Comparison of ENCODE assay signal across 18 cellular contexts in genomic region chr18:26863921-26864497, GRCh38. TPM values are rescaled to one million over a fixed set of nuclear protein-coding genes. Genes with fewer than 3 reads are reported as not detected.
DNase-seq lines count a peak whose midpoint lies in the region; ATAC-seq and TF ChIP-seq lines count a peak whose summit lies in the region.
"Had no signal": no experiment of that assay in that cellular context is flagged by ENCODE, and none has a peak within 500 bp of the region (broad histone marks: within the 10 kb centered on the region; RNA-seq: fewer than 3 reads in every experiment).

No MANE protein-coding gene starts in this region.

- no peaks in the 10 kb centered on the region for H3K27me3 ChIP-seq in BLaER1
- H3K27me3 ChIP-seq in GM23338 (ENCODE audit: insufficient read depth): peaks cover 12% of the 10 kb centered on the region; the same call in 1 of the 2 replicates

- no peak overlapping the region for H3K27ac ChIP-seq in BLaER1
- H3K27ac ChIP-seq in GM23338 (ENCODE audit: low read depth): no peak overlapping the region

- H3F3A ChIP-seq in GM23338 (replicated peaks; ENCODE audit: low read depth): no peaks in the 10 kb centered on the region; the same call in 1 of the 2 replicates

- no peaks in the 10 kb centered on the region; the same call in 1 of the 2 replicates for H3K9me2 ChIP-seq in GM23338 (ENCODE audit: insufficient read depth)

- no peak overlapping the region for H3K27ac Mint-ChIP-seq in GM23338
- H3K27ac Mint-ChIP-seq in brain: peak overlapping the region in 4 of 5 experiments; percentile 66 to 99 (median 83)
- no peak overlapping the region for H3K27ac Mint-ChIP-seq in neural crest cell (ENCODE audit: unreplicated experiment)
- H3K27ac Mint-ChIP-seq in stimulated activated naive CD8-positive, alpha-beta T cell treated with anti-CD3 and anti-CD28 coated beads, Interleukin-15, amount 100 ng/mL, for 72 hours: peak overlapping the region in 1 of 2 donors; percentile 65
- H3K27ac Mint-ChIP-seq: activated naive CD8-positive, alpha-beta T cell; HFFc6; stimulated activated naive B cell treated with anti-CD40 and anti-IgM and Interleukin-4, amounts not matched to agents 10 μg/mL and 1 μg/mL and 100 μg/mL, for 72 hours had no signal

- H3K36me3 ChIP-seq in BLaER1 (no peaks in the 10 kb centered on the region), GM23338 (ENCODE audit: insufficient read depth) (no peaks in the 10 kb centered on the region)

- H3K4me2 ChIP-seq in BLaER1: peak overlapping the region; percentile 17
- peak overlapping the region; percentile 86 for H3K4me2 ChIP-seq in GM23338

- no peaks in the 10 kb centered on the region for H3K79me2 ChIP-seq in GM23338 (replicated peaks; ENCODE audit: insufficient read depth)

- H3K36me3 Mint-ChIP-seq in GM23338 (ENCODE audit: low read depth): no peaks in the 10 kb centered on the region
- no peaks in the 10 kb centered on the region for H3K36me3 Mint-ChIP-seq in brain
- H3K36me3 Mint-ChIP-seq in neural crest cell (ENCODE audit: low read depth): no peaks in the 10 kb centered on the region
- H3K36me3 Mint-ChIP-seq: activated naive CD8-positive, alpha-beta T cell; stimulated activated naive B cell treated with anti-CD40 and anti-IgM and Interleukin-4, amounts not matched to agents 10 μg/mL and 1 μg/mL and 100 μg/mL, for 72 hours had no signal

- peaks cover 5% of the 10 kb centered on the region for H3K27me3 Mint-ChIP-seq in GM23338 (ENCODE audit: insufficient read depth, low read depth, poor library complexity)
- peaks cover 8% of the 10 kb centered on the region for H3K27me3 Mint-ChIP-seq in brain
- peaks cover 67% of the 10 kb centered on the region for H3K27me3 Mint-ChIP-seq in neural crest cell (ENCODE audit: low read depth)
- peaks cover 49% of the 10 kb centered on the region for H3K27me3 Mint-ChIP-seq in stimulated activated naive CD8-positive, alpha-beta T cell treated with anti-CD3 and anti-CD28 coated beads, Interleukin-15, amount 100 ng/mL, for 72 hours

- ATAC-seq in GM23338 (peak; percentile 17), GM21723 (IDR thresholded peaks at IDR 0.05; ENCODE audit: unreplicated experiment) (no peak)
- ATAC-seq in stimulated activated naive CD8-positive, alpha-beta T cell treated with anti-CD3 and anti-CD28 coated beads, Interleukin-15, amount 100 ng/mL, for 72 hours: no peak

- peak overlapping the region; percentile 97 for H2AFZ ChIP-seq in GM23338

- no peak overlapping the region for H3K9ac ChIP-seq in BLaER1

- H4K20me1 ChIP-seq in BLaER1: no peaks in the 10 kb centered on the region
- H4K20me1 ChIP-seq in GM23338 (replicated peaks; ENCODE audit: insufficient read depth): no peaks in the 10 kb centered on the region

- H3K4me1 Mint-ChIP-seq in GM23338: peaks cover 39% of the 10 kb centered on the region
- peaks cover 60% of the 10 kb centered on the region for H3K4me1 Mint-ChIP-seq in brain
- H3K4me1 Mint-ChIP-seq in neural crest cell: peaks cover 4% of the 10 kb centered on the region
- no peaks in the 10 kb centered on the region for H3K4me1 Mint-ChIP-seq in stimulated activated naive CD8-positive, alpha-beta T cell treated with anti-CD3 and anti-CD28 coated beads, Interleukin-15, amount 100 ng/mL, for 72 hours

- H3K4me3 Mint-ChIP-seq in GM23338: peak overlapping the region; percentile 76
- peak overlapping the region; percentile 59 to 94 (median 80) for H3K4me3 Mint-ChIP-seq in brain
- H3K4me3 Mint-ChIP-seq in neural crest cell: peak overlapping the region; percentile 57
- no peak overlapping the region for H3K4me3 Mint-ChIP-seq in stimulated activated naive CD8-positive, alpha-beta T cell treated with anti-CD3 and anti-CD28 coated beads, Interleukin-15, amount 100 ng/mL, for 72 hours
- H3K4me3 Mint-ChIP-seq: activated naive CD8-positive, alpha-beta T cell; HFFc6; stimulated activated naive B cell treated with anti-CD40 and anti-IgM and Interleukin-4, amounts not matched to agents 10 μg/mL and 1 μg/mL and 100 μg/mL, for 72 hours had no signal

- peak; percentile 24 for DNase-seq in GM23338 (ENCODE audit: low spot score)
- no peak for DNase-seq in neural crest cell (ENCODE audit: low read depth, low spot score)
- DNase-seq in stimulated activated naive CD8-positive, alpha-beta T cell treated with anti-CD3 and anti-CD28 coated beads, Interleukin-15, amount 100 ng/mL, for 72 hours: no peak
- DNase-seq in NCI-H2107 treated with DMSO at 0.1 percent for 48 hours (lab: John Stamatoyannopoulos, UW; ENCODE audit: unreplicated experiment): no peak
- no peak for DNase-seq in activated CD4-positive, alpha-beta T cell treated with anti-CD3 and anti-CD28 coated beads for 48 hours
- DNase-seq: cerebellar nuclear complex; HFFc6; NCI-H1048; NCI-H446 treated with DMSO at 0.1 percent for 48 hours; SHP77 treated with DMSO at 0.1 percent for 48 hours; stimulated activated CD4-positive, alpha-beta T cell treated with anti-CD3 and anti-CD28 coated beads, Interleukin-4, amount 100 ng/mL, for 4 hours; stimulated activated naive B cell treated with anti-CD40 and anti-IgM and Interleukin-4, amounts not matched to agents 10 μg/mL and 1 μg/mL and 100 μg/mL, for 72 hours had no signal

- 0 out of 2 replicates have a peak, but pooled peaks cover 5% of the 10 kb centered on the region for H3K9me3 ChIP-seq in BLaER1

- TF ChIP-seq CTCF in GM23338 (conservative IDR thresholded peaks at IDR 0.05; ENCODE audit: low read depth in 2 of 2) (no peak), brain (conservative IDR thresholded peaks at IDR 0.05) (no peak), neural crest cell (conservative IDR thresholded peaks at IDR 0.05) (no peak)

- H3K4me1 ChIP-seq in BLaER1 (0 out of 2 replicates have a peak, but pooled peaks cover 8% of the 10 kb centered on the region), GM23338 (ENCODE audit: insufficient read depth) (peaks cover 30% of the 10 kb centered on the region)

- H3K9me3 Mint-ChIP-seq in GM23338: no peaks in the 10 kb centered on the region
- H3K9me3 Mint-ChIP-seq in brain: no peaks in the 10 kb centered on the region
- no peaks in the 10 kb centered on the region for H3K9me3 Mint-ChIP-seq in neural crest cell
- peaks cover 0 to 10% of the 10 kb centered on the region in 2 donors for H3K9me3 Mint-ChIP-seq in stimulated activated naive CD8-positive, alpha-beta T cell treated with anti-CD3 and anti-CD28 coated beads, Interleukin-15, amount 100 ng/mL, for 72 hours
- H3K9me3 Mint-ChIP-seq: stimulated activated naive B cell treated with anti-CD40 and anti-IgM and Interleukin-4, amounts not matched to agents 10 μg/mL and 1 μg/mL and 100 μg/mL, for 72 hours had no signal

- H3K4me3 ChIP-seq in BLaER1 (no peak overlapping the region), GM23338 (peak overlapping the region; percentile 61)

TF ChIP-seq in GM23338, 12 proteins besides CTCF, POLR2A, EP300 and RAD21 (continues in another document):
- TF ChIP-seq JUNB (IDR thresholded peaks at IDR 0.05; ENCODE audit: unreplicated experiment) (no peak), EZH2phosphoT487 (IDR thresholded peaks at IDR 0.05; ENCODE audit: unreplicated experiment) (no peak), POLR2AphosphoS5 (IDR thresholded peaks at IDR 0.05; ENCODE audit: low read depth) (no peak), CREB1 (CRISPR knock-in tag; IDR thresholded peaks at IDR 0.05; ENCODE audit: low read depth) (no peak), STAT1 (IDR thresholded peaks at IDR 0.05; ENCODE audit: unreplicated experiment) (no peak), ZNF114 (CRISPR knock-in tag; IDR thresholded peaks at IDR 0.05) (no peak), NANOG (IDR thresholded peaks at IDR 0.05; ENCODE audit: borderline replicate concordance) (no peak), ETS1 (IDR thresholded peaks at IDR 0.05) (no peak)

RNA-seq across cellular contexts. Expression of gene AQP4, which starts 1.5 kb away (rescaled TPM):
- total RNA-seq in GM23338 (2014; rRNA removed; shearing (Covaris generic)): 2.8 and 3.8 TPM in 2 replicates
- polyA plus RNA-seq in GM23338 (2016; fragmentation: Nextera tagmentation; extraction: Ambion mirVana) (0.30 and 1.1 TPM in 2 replicates), brain (ENCODE audit: insufficient read depth, low read depth, low replicate concordance) (35.4 TPM)
- total RNA-seq in neural crest cell: not detected in 2 replicates
- total RNA-seq: G401, HFFc6 had no signal
- polyA plus RNA-seq: BJ had no signal

Comparison
In these comparisons a context has a peak if more than half of its experiments do, and no peak if none do; other contexts are left out.
1. H3K27ac Mint-ChIP-seq: peak in brain (4 of 5); none in GM23338 (single experiment) and neural crest cell (single experiment).
2. H3K4me3 Mint-ChIP-seq: peak in GM23338 (single experiment), brain (5 of 5) and neural crest cell (single experiment); none in stimulated activated naive CD8-positive, alpha-beta T cell treated with anti-CD3 and anti-CD28 coated beads, Interleukin-15, amount 100 ng/mL, for 72 hours (0 of 2).